ENCODE assay signal across 1 cellular context in genomic region chr5:111061618-111062017, GRCh38.
TF ChIP-seq lines count a peak whose summit lies in the region.

No MANE protein-coding gene starts in this region.

TF ChIP-seq in SK-N-SH, 30 proteins besides CTCF, POLR2A, EP300 and RAD21 (continued from another document):
- TF ChIP-seq MEF2A (IDR thresholded peaks at IDR 0.05; ENCODE audit: borderline replicate concordance, low read depth) = peak; percentile 91
- TF ChIP-seq SMC3 (IDR thresholded peaks at IDR 0.05; ENCODE audit: low read depth, low read length) = no peak
- TF ChIP-seq FOXJ3 (CRISPR knock-in tag; IDR thresholded peaks at IDR 0.05) = no peak
- TF ChIP-seq USF2 (IDR thresholded peaks at IDR 0.05; ENCODE audit: borderline replicate concordance, low read depth, low read length) = no peak
- TF ChIP-seq YY1 (IDR thresholded peaks at IDR 0.05; ENCODE audit: low read depth) = no peak
- TF ChIP-seq REST (IDR thresholded peaks at IDR 0.05; ENCODE audit: low read depth, low read length) = no peak
- TF ChIP-seq MAX (IDR thresholded peaks at IDR 0.05; ENCODE audit: low read depth) = no peak
- TF ChIP-seq, protein P1, sequence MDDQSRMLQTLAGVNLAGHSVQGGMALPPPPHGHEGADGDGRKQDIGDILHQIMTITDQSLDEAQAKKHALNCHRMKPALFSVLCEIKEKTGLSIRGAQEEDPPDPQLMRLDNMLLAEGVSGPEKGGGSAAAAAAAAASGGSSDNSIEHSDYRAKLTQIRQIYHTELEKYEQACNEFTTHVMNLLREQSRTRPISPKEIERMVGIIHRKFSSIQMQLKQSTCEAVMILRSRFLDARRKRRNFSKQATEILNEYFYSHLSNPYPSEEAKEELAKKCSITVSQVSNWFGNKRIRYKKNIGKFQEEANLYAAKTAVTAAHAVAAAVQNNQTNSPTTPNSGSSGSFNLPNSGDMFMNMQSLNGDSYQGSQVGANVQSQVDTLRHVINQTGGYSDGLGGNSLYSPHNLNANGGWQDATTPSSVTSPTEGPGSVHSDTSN (IDR thresholded peaks at IDR 0.05) = peak; percentile 85
- TF ChIP-seq, protein P2, sequence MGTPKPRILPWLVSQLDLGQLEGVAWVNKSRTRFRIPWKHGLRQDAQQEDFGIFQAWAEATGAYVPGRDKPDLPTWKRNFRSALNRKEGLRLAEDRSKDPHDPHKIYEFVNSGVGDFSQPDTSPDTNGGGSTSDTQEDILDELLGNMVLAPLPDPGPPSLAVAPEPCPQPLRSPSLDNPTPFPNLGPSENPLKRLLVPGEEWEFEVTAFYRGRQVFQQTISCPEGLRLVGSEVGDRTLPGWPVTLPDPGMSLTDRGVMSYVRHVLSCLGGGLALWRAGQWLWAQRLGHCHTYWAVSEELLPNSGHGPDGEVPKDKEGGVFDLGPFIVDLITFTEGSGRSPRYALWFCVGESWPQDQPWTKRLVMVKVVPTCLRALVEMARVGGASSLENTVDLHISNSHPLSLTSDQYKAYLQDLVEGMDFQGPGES (IDR thresholded peaks at IDR 0.05; ENCODE audit: low read depth, low read length) = no peak
- TF ChIP-seq GATA2 (CRISPR knock-in tag; IDR thresholded peaks at IDR 0.05) = no peak
- TF ChIP-seq CHD2 (IDR thresholded peaks at IDR 0.05; ENCODE audit: low read length, partially characterized antibody) = no peak
- TF ChIP-seq FOXM1 (IDR thresholded peaks at IDR 0.05; ENCODE audit: low read depth) = no peak
- peak; percentile 58; the same call in 1 of the 2 replicates for TF ChIP-seq TEAD4 (IDR thresholded peaks at IDR 0.05; ENCODE audit: borderline replicate concordance, insufficient read depth)
- no peak for TF ChIP-seq RFX5 (IDR thresholded peaks at IDR 0.05; ENCODE audit: low read length)
- TF ChIP-seq RXRA (IDR thresholded peaks at IDR 0.05; ENCODE audit: borderline replicate concordance, low read depth) = no peak
- TF ChIP-seq GABPA (IDR thresholded peaks at IDR 0.05; ENCODE audit: low read depth) = no peak
- TF ChIP-seq ELF1 (IDR thresholded peaks at IDR 0.05) = no peak
